ENCODE assay signal across 26 cellular contexts in genomic region chr6:169186496-169187169, GRCh38.
"Had no signal": no experiment of that assay in that cellular context is flagged by ENCODE, and none has a peak within 500 bp of the region (broad histone marks: within the 10 kb centered on the region; RNA-seq: fewer than 3 reads in every experiment).

No MANE protein-coding gene starts in this region.

- H3K4me1 ChIP-seq: body of pancreas had no signal

- H3K4me1 Mint-ChIP-seq: activated B cell treated with CpG ODN at 0.5 μM for 24 hours; activated CD4-positive, alpha-beta T cell treated with anti-CD3 and anti-CD28 coated beads, Interleukin-2, amount 10 ng/mL, durations not matched to agents 24 days and 14 days; activated naive CD4-positive, alpha-beta T cell treated with anti-CD3 and anti-CD28 coated beads, Interleukin-2, amount 50 U/mL, for 24 hours had no signal

- H3K9me3 Mint-ChIP-seq: activated B cell treated with CpG ODN at 0.5 μM for 24 hours; activated CD4-positive, alpha-beta T cell treated with anti-CD3 and anti-CD28 coated beads, Interleukin-2, amount 10 ng/mL, durations not matched to agents 24 days and 14 days; activated naive CD4-positive, alpha-beta T cell treated with anti-CD3 and anti-CD28 coated beads, Interleukin-2, amount 50 U/mL, for 24 hours; activated T-cell treated with anti-CD3 and anti-CD28 coated beads, Interleukin-2, amount 50 U/mL, for 24 hours; activated T-helper 1 cell treated with anti-CD3 and anti-CD28 coated beads, Interleukin-12 subunit alpha, Interleukin-12 subunit beta, Interleukin-2, Interleukin-4 antibody, amounts not matched to agents 30 ng/mL and 10 ng/mL and 1 ng/mL, durations not matched to agents 14 hours and 24 hours and 36 hours had no signal

- H3K36me3 ChIP-seq: ascending aorta, MG63 had no signal

- H3K36me3 Mint-ChIP-seq: activated naive CD4-positive, alpha-beta T cell treated with anti-CD3 and anti-CD28 coated beads, Interleukin-2, amount 50 U/mL, for 24 hours had no signal

- ATAC-seq: body of pancreas, PC-3 had no signal

- H3K9me3 ChIP-seq: ascending aorta, body of pancreas, MG63 had no signal

- H3K27me3 Mint-ChIP-seq: activated CD4-positive, alpha-beta T cell treated with anti-CD3 and anti-CD28 coated beads, Interleukin-2, amount 10 ng/mL, durations not matched to agents 24 days and 14 days; activated naive CD4-positive, alpha-beta T cell treated with anti-CD3 and anti-CD28 coated beads, Interleukin-2, amount 50 U/mL, for 24 hours had no signal

- H3K4me3 Mint-ChIP-seq: activated B cell treated with CpG ODN at 0.5 μM for 24 hours; activated CD4-positive, alpha-beta T cell treated with anti-CD3 and anti-CD28 coated beads, Interleukin-2, amount 10 ng/mL, durations not matched to agents 24 days and 14 days; activated naive CD4-positive, alpha-beta T cell treated with anti-CD3 and anti-CD28 coated beads, Interleukin-2, amount 50 U/mL, for 24 hours; activated T-cell treated with anti-CD3 and anti-CD28 coated beads, Interleukin-2, amount 50 U/mL, for 24 hours; activated T-helper 1 cell treated with anti-CD3 and anti-CD28 coated beads, Interleukin-12 subunit alpha, Interleukin-12 subunit beta, Interleukin-2, Interleukin-4 antibody, amounts not matched to agents 30 ng/mL and 10 ng/mL and 1 ng/mL, durations not matched to agents 14 hours and 24 hours and 36 hours had no signal

- DNase-seq: activated B cell treated with CpG ODN at 0.5 μM for 24 hours; activated CD4-positive, alpha-beta T cell treated with anti-CD3 and anti-CD28 coated beads for 1 hour; activated CD4-positive, alpha-beta T cell treated with anti-CD3 and anti-CD28 coated beads, Interleukin-2, amount 10 ng/mL, durations not matched to agents 24 days and 14 days; activated CD4-positive, alpha-beta T cell treated with anti-CD3 and anti-CD28 coated beads, Interleukin-2, amount 50 U/mL, for 48 hours; activated effector memory CD4-positive, alpha-beta T cell treated with Interleukin-2 at 50 U/mL for 16 hours; activated naive CD4-positive, alpha-beta T cell; activated T-cell treated with anti-CD3 and anti-CD28 coated beads, Interleukin-2, amount 50 U/mL, for 24 hours; body of pancreas; central memory CD4-positive, alpha-beta T cell; MG63; MV-4-11; NCI-H1092 treated with DMSO at 0.1 percent for 48 hours; NCI-H1436; NCI-H1694 treated with DMSO at 0.1 percent for 48 hours; NCI-H2029 treated with DMSO at 0.1 percent for 48 hours; NCI-H345; NCI-H510A; NCI-H526 treated with DMSO at 0.1 percent for 48 hours; NCI-H82; PC-3; SHP77 treated with DMSO at 0.1 percent for 48 hours; T-helper 2 cell; T1000 had no signal

- H3K27ac Mint-ChIP-seq: activated B cell treated with CpG ODN at 0.5 μM for 24 hours; activated CD4-positive, alpha-beta T cell treated with anti-CD3 and anti-CD28 coated beads, Interleukin-2, amount 10 ng/mL, durations not matched to agents 24 days and 14 days; activated naive CD4-positive, alpha-beta T cell treated with anti-CD3 and anti-CD28 coated beads, Interleukin-2, amount 50 U/mL, for 24 hours; activated T-cell treated with anti-CD3 and anti-CD28 coated beads, Interleukin-2, amount 50 U/mL, for 24 hours; activated T-helper 1 cell treated with anti-CD3 and anti-CD28 coated beads, Interleukin-12 subunit alpha, Interleukin-12 subunit beta, Interleukin-2, Interleukin-4 antibody, amounts not matched to agents 30 ng/mL and 10 ng/mL and 1 ng/mL, durations not matched to agents 14 hours and 24 hours and 36 hours had no signal

- H3K4me3 ChIP-seq: ascending aorta, body of pancreas, MG63 had no signal

- H3K27me3 ChIP-seq: ascending aorta, body of pancreas, MG63 had no signal

- H3K27ac ChIP-seq: body of pancreas had no signal
